In the genomic region with DNA sequence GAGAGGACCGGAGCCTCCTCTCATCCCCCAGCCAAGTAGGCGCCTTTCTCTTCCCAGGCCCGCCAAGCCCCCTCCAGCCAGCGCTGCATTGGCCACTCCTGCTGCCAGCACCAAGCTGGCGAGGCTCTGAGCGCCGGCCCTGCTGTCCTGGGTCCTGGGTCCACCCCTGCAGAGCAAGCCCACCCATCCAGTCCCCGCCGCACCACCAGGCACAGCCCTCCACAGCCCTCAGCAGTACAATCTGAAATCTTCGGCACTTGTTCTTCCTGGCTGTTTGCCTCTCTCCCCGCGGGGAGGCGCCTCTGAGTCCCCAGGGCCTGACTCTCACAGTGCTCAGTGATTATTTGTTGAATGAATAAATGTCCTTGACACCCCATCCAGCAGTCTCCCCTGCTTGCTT, we compare ENCODE assay signal across 15 cellular contexts.
"Had no signal": no experiment of that assay in that cellular context is flagged by ENCODE, and none has a peak within 500 bp of the region (broad histone marks: within the 10 kb centered on the region; RNA-seq: fewer than 3 reads in every experiment).

No MANE protein-coding gene starts in this region.

- H3K36me3 ChIP-seq: lower lobe of right lung, neutrophil, transverse colon had no signal

- H3K4me3 Mint-ChIP-seq: activated CD8-positive, alpha-beta T cell treated with anti-CD3 and anti-CD28 coated beads, Interleukin-2, amount 10 ng/mL, durations not matched to agents 7 days and 5 days; activated naive CD4-positive, alpha-beta T cell treated with anti-CD3 and anti-CD28 coated beads for 36 hours; activated T-helper 17 cell treated with anti-CD3 and anti-CD28 coated beads, Interleukin-2, amount 50 U/mL, for 72 hours; naive B cell; stimulated activated naive B cell treated with anti-CD40 and anti-IgM and Interleukin-4, amounts not matched to agents 10 μg/mL and 1 μg/mL and 100 μg/mL, for 72 hours had no signal

- H3K9me3 Mint-ChIP-seq: activated naive CD4-positive, alpha-beta T cell treated with anti-CD3 and anti-CD28 coated beads for 36 hours; activated T-helper 17 cell treated with anti-CD3 and anti-CD28 coated beads, Interleukin-2, amount 50 U/mL, for 72 hours had no signal

- H3K27me3 ChIP-seq: neutrophil, transverse colon had no signal

- H3K4me3 ChIP-seq: lower lobe of right lung, transverse colon had no signal

- H3K36me3 Mint-ChIP-seq: naive B cell; stimulated activated naive B cell treated with anti-CD40 and anti-IgM and Interleukin-4, amounts not matched to agents 10 μg/mL and 1 μg/mL and 100 μg/mL, for 72 hours had no signal

- DNase-seq: activated CD4-positive, alpha-beta T cell treated with anti-CD3 and anti-CD28 coated beads for 48 hours; activated CD8-positive, alpha-beta T cell treated with anti-CD3 and anti-CD28 coated beads, Interleukin-2, amount 10 ng/mL, durations not matched to agents 7 days and 5 days; activated naive CD4-positive, alpha-beta T cell treated with anti-CD3 and anti-CD28 coated beads for 36 hours; central memory CD4-positive, alpha-beta T cell; effector memory CD4-positive, alpha-beta T cell; hippocampal formation; lower lobe of right lung; naive B cell; small intestine; stimulated activated naive B cell treated with anti-CD40 and anti-IgM and Interleukin-4, amounts not matched to agents 10 μg/mL and 1 μg/mL and 100 μg/mL, for 72 hours; T1000; transverse colon had no signal

- FAIRE-seq: small intestine had no signal

- H3K27ac ChIP-seq: lower lobe of right lung, neutrophil, transverse colon, VCaP had no signal

- H3K4me1 Mint-ChIP-seq: activated T-helper 17 cell treated with anti-CD3 and anti-CD28 coated beads, Interleukin-2, amount 50 U/mL, for 72 hours; stimulated activated naive B cell treated with anti-CD40 and anti-IgM and Interleukin-4, amounts not matched to agents 10 μg/mL and 1 μg/mL and 100 μg/mL, for 72 hours had no signal

- H3K27ac Mint-ChIP-seq: activated CD8-positive, alpha-beta T cell treated with anti-CD3 and anti-CD28 coated beads, Interleukin-2, amount 10 ng/mL, durations not matched to agents 7 days and 5 days; activated naive CD4-positive, alpha-beta T cell treated with anti-CD3 and anti-CD28 coated beads for 36 hours; activated T-helper 17 cell treated with anti-CD3 and anti-CD28 coated beads, Interleukin-2, amount 50 U/mL, for 72 hours; stimulated activated naive B cell treated with anti-CD40 and anti-IgM and Interleukin-4, amounts not matched to agents 10 μg/mL and 1 μg/mL and 100 μg/mL, for 72 hours had no signal

- ATAC-seq: activated CD8-positive, alpha-beta T cell treated with anti-CD3 and anti-CD28 coated beads, Interleukin-2, amount 10 ng/mL, durations not matched to agents 7 days and 5 days; activated T-helper 17 cell treated with anti-CD3 and anti-CD28 coated beads, Interleukin-2, amount 50 U/mL, for 72 hours; lower lobe of right lung; stimulated activated naive B cell treated with anti-CD40 and anti-IgM and Interleukin-4, amounts not matched to agents 10 μg/mL and 1 μg/mL and 100 μg/mL, for 72 hours had no signal

- H3K4me1 ChIP-seq: lower lobe of right lung, transverse colon had no signal

- H3K27me3 Mint-ChIP-seq: stimulated activated naive B cell treated with anti-CD40 and anti-IgM and Interleukin-4, amounts not matched to agents 10 μg/mL and 1 μg/mL and 100 μg/mL, for 72 hours had no signal

- H3K9me3 ChIP-seq: lower lobe of right lung, neutrophil, transverse colon had no signal
